In the genomic region with DNA sequence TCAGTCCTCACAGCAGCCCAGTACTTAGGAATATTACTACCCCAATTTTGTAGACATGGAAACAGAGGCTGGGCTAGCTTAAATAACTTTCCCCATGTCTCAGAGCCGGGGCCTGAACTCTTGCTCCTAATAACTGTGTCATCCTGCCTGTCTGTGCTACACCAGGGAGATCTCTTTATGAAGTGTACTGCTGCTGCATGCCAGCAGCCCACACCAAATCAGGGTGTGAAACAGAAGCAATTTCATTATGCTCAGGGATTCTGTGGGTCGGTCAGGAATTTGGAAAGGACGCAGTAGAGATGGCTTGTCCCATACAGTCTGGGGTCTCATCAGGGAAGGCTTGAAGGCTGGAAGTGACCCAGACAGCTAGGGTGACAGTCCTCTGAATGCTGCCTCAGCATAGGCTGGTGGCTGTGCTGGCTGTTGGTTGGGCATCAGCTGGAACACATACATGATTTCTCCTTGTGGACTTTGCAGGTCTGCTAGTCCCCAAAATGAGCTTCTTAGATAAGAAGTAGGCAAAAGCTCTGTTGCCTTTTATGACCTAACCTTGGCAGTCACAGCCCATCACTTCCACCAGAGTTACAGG, we compare ENCODE assay signal across 20 cellular contexts. TPM values are rescaled to one million over a fixed set of nuclear protein-coding genes. Genes with fewer than 3 reads are reported as not detected.
A peak's percentile ranks its signal among the peaks of the same experiment; 100 is the strongest.
DNase-seq lines count a peak whose midpoint lies in the region; ATAC-seq, FAIRE-seq and TF ChIP-seq lines count a peak whose summit lies in the region.
"Had no signal": no experiment of that assay in that cellular context is flagged by ENCODE, and none has a peak within 500 bp of the region (broad histone marks: within the 10 kb centered on the region; RNA-seq: fewer than 3 reads in every experiment).

No MANE protein-coding gene starts in this region.

- no peak for TF ChIP-seq RAD21 in HepG2 (CRISPR knock-in tag; IDR thresholded peaks at IDR 0.05)

- H3K4me3 Mint-ChIP-seq in activated naive CD4-positive, alpha-beta T cell treated with anti-CD3 and anti-CD28 coated beads, Interleukin-2, amount 50 U/mL, for 24 hours: no peak overlapping the region
- H3K4me3 Mint-ChIP-seq in activated naive CD4-positive, alpha-beta T cell treated with anti-CD3 and anti-CD28 coated beads, Interleukin-2, amount 10 ng/mL, durations not matched to agents 7 days and 5 days: no peak overlapping the region
- peak overlapping the region in 1 of 4 donors; percentile 5 for H3K4me3 Mint-ChIP-seq in CD4-positive, CD25-positive, alpha-beta regulatory T cell
- H3K4me3 Mint-ChIP-seq: HFFc6 had no signal

- BruUV-seq in Panc1 (replicated peaks; lab: Mats Ljungman, UMichigan) (no TSS peak), HepG2 (replicated peaks; lab: Mats Ljungman, UMichigan) (no TSS peak)

- no peak for TF ChIP-seq CTCF in Panc1 (IDR thresholded peaks at IDR 0.05)
- TF ChIP-seq CTCF in left ventricle myocardium inferior (IDR thresholded peaks at IDR 0.05; ENCODE audit: borderline replicate concordance): no peak
- no peak for TF ChIP-seq CTCF in HepG2 (CRISPR knock-in tag; IDR thresholded peaks at IDR 0.05)

- no peaks in the 10 kb centered on the region for H3K4me1 ChIP-seq in CD4-positive, CD25-positive, alpha-beta regulatory T cell (ENCODE audit: control insufficient read depth, insufficient read depth, low read length, poor library complexity, severe bottlenecking)
- H3K4me1 ChIP-seq in Panc1 (ENCODE audit: control insufficient read depth, insufficient read depth, low read length) (peaks cover 18% of the 10 kb centered on the region), left ventricle myocardium inferior (peaks cover 46% of the 10 kb centered on the region), HepG2 (ENCODE audit: insufficient read depth, low read length) (peaks cover 49% of the 10 kb centered on the region)

- peaks cover 69% of the 10 kb centered on the region for H3K36me3 ChIP-seq in CD4-positive, CD25-positive, alpha-beta regulatory T cell (ENCODE audit: control insufficient read depth, insufficient read depth, low read length)
- H3K36me3 ChIP-seq in Panc1 (ENCODE audit: control insufficient read depth, insufficient read depth, low read length): peaks cover 4% of the 10 kb centered on the region; the same call in 1 of the 2 replicates
- H3K36me3 ChIP-seq in left ventricle myocardium inferior: peaks cover 41% of the 10 kb centered on the region
- peaks cover 6 to 52% of the 10 kb centered on the region in 2 experiments for H3K36me3 ChIP-seq in HepG2 (replicated peaks in 1 of 2; ENCODE audit: control insufficient read depth in 1 of 2, insufficient read depth in 2 of 2, low read length in 2 of 2)

- no peak overlapping the region for H3K4me2 ChIP-seq in HepG2 (ENCODE audit: low read depth, low read length)

- no peak overlapping the region for H3K27ac ChIP-seq in CD4-positive, CD25-positive, alpha-beta regulatory T cell (ENCODE audit: insufficient read depth, low read length, poor library complexity, severe bottlenecking)
- H3K27ac ChIP-seq in Panc1 (ENCODE audit: low read length) (peak overlapping the region; percentile 72), left ventricle myocardium inferior (replicated peaks) (peak overlapping the region; percentile 37), HepG2 (ENCODE audit: extremely low read length, insufficient read depth, low read length) (no peak overlapping the region)

- intact Hi-C loops in Panc1 (cut with micrococcal nuclease; ENCODE audit: unreplicated experiment) (no loop called here), left ventricle myocardium inferior (cut with micrococcal nuclease) (no loop called here), HepG2 (cut with micrococcal nuclease; ENCODE audit: unreplicated experiment) (no loop called here)

- no peak for TF ChIP-seq POLR2A in HepG2 (IDR thresholded peaks at IDR 0.05; ENCODE audit: insufficient read depth in 1 of 2, low read depth in 2 of 2, low read length in 2 of 2)

- H3K36me3 Mint-ChIP-seq in activated naive CD4-positive, alpha-beta T cell treated with anti-CD3 and anti-CD28 coated beads, Interleukin-2, amount 50 U/mL, for 24 hours: peaks cover 45% of the 10 kb centered on the region
- H3K36me3 Mint-ChIP-seq in activated naive CD4-positive, alpha-beta T cell treated with anti-CD3 and anti-CD28 coated beads, Interleukin-2, amount 10 ng/mL, durations not matched to agents 7 days and 5 days: peaks cover 63% of the 10 kb centered on the region
- H3K36me3 Mint-ChIP-seq in CD4-positive, CD25-positive, alpha-beta regulatory T cell: peaks cover 74% of the 10 kb centered on the region

- TF ChIP-seq EP300 in HepG2 (IDR thresholded peaks at IDR 0.05; ENCODE audit: low read depth in 2 of 2, low read length in 2 of 2) (no peak), HepG2 (CRISPR knock-in tag; IDR thresholded peaks at IDR 0.05; ENCODE audit: borderline replicate concordance) (no peak)

- no peak overlapping the region for H3K4me3 ChIP-seq in CD4-positive, CD25-positive, alpha-beta regulatory T cell (ENCODE audit: low read depth, low read length)
- H3K4me3 ChIP-seq in Panc1 (ENCODE audit: low read depth in 2 of 2, low read length in 2 of 2): no peak overlapping the region
- H3K4me3 ChIP-seq in left ventricle myocardium inferior: no peak overlapping the region
- no peak overlapping the region for H3K4me3 ChIP-seq in HepG2 (replicated peaks in 1 of 3; ENCODE audit: insufficient read depth in 1 of 3, low read depth in 2 of 3, low read length in 3 of 3)

- H3K27ac Mint-ChIP-seq in activated naive CD4-positive, alpha-beta T cell treated with anti-CD3 and anti-CD28 coated beads, Interleukin-2, amount 50 U/mL, for 24 hours: peak overlapping the region; percentile 51
- no peak overlapping the region for H3K27ac Mint-ChIP-seq in activated naive CD4-positive, alpha-beta T cell treated with anti-CD3 and anti-CD28 coated beads, Interleukin-2, amount 10 ng/mL, durations not matched to agents 7 days and 5 days
- peak overlapping the region in 2 of 3 donors; percentile 25 to 68 for H3K27ac Mint-ChIP-seq in CD4-positive, CD25-positive, alpha-beta regulatory T cell
- H3K27ac Mint-ChIP-seq: HFFc6 had no signal

- H3K9ac ChIP-seq in HepG2 (ENCODE audit: insufficient read depth, low read depth, low read length): no peak overlapping the region

- 97% methylated on average over 3 of the region's 3 CpGs for WGBS in HepG2 (ENCODE audit: low lambda C conversion rate)

- H3K4me1 Mint-ChIP-seq in activated naive CD4-positive, alpha-beta T cell treated with anti-CD3 and anti-CD28 coated beads, Interleukin-2, amount 50 U/mL, for 24 hours: peaks cover 61% of the 10 kb centered on the region
- H3K4me1 Mint-ChIP-seq in activated naive CD4-positive, alpha-beta T cell treated with anti-CD3 and anti-CD28 coated beads, Interleukin-2, amount 10 ng/mL, durations not matched to agents 7 days and 5 days: peaks cover 3% of the 10 kb centered on the region
- peaks cover 8 to 74% (median 39%) of the 10 kb centered on the region in 4 donors for H3K4me1 Mint-ChIP-seq in CD4-positive, CD25-positive, alpha-beta regulatory T cell

- H3K9me3 ChIP-seq in CD4-positive, CD25-positive, alpha-beta regulatory T cell (ENCODE audit: control insufficient read depth in 2 of 2, low read length in 2 of 2): no peaks in the 10 kb centered on the region
- H3K9me3 ChIP-seq in Panc1 (ENCODE audit: control insufficient read depth, insufficient read depth, low read depth, low read length) (peaks cover 5% of the 10 kb centered on the region; the same call in 1 of the 2 replicates), left ventricle myocardium inferior (replicated peaks) (no peaks in the 10 kb centered on the region), HepG2 (ENCODE audit: low read length) (no peaks in the 10 kb centered on the region; the same call in 1 of the 2 replicates)

- H3K27me3 Mint-ChIP-seq in activated naive CD4-positive, alpha-beta T cell treated with anti-CD3 and anti-CD28 coated beads, Interleukin-2, amount 50 U/mL, for 24 hours: no peaks in the 10 kb centered on the region
- H3K27me3 Mint-ChIP-seq in activated naive CD4-positive, alpha-beta T cell treated with anti-CD3 and anti-CD28 coated beads, Interleukin-2, amount 10 ng/mL, durations not matched to agents 7 days and 5 days: no peaks in the 10 kb centered on the region
- H3K27me3 Mint-ChIP-seq in CD4-positive, CD25-positive, alpha-beta regulatory T cell: no peaks in the 10 kb centered on the region

- no peaks in the 10 kb centered on the region for H3K9me3 Mint-ChIP-seq in activated naive CD4-positive, alpha-beta T cell treated with anti-CD3 and anti-CD28 coated beads, Interleukin-2, amount 50 U/mL, for 24 hours
- no peaks in the 10 kb centered on the region for H3K9me3 Mint-ChIP-seq in activated naive CD4-positive, alpha-beta T cell treated with anti-CD3 and anti-CD28 coated beads, Interleukin-2, amount 10 ng/mL, durations not matched to agents 7 days and 5 days
- H3K9me3 Mint-ChIP-seq in CD4-positive, CD25-positive, alpha-beta regulatory T cell: no peaks in the 10 kb centered on the region
- H3K9me3 Mint-ChIP-seq: HFFc6 had no signal

- no peak overlapping the region for H2AFZ ChIP-seq in HepG2 (ENCODE audit: low read length)

- H4K20me1 ChIP-seq in HepG2 (ENCODE audit: insufficient read depth, low read length): no peaks in the 10 kb centered on the region; the same call in 1 of the 2 replicates

- peaks cover 78% of the 10 kb centered on the region for H3K79me2 ChIP-seq in HepG2 (ENCODE audit: insufficient read depth, low read length)

- POLR2A ChIA-PET in Panc1 (lab: Charles Lee) (no interaction called here), HepG2 (lab: Yijun Ruan, JAX) (no interaction called here)

- no peak for DNase-seq in activated naive CD4-positive, alpha-beta T cell treated with anti-CD3 and anti-CD28 coated beads, Interleukin-2, amount 10 ng/mL, durations not matched to agents 7 days and 5 days
- DNase-seq in CD4-positive, CD25-positive, alpha-beta regulatory T cell: no peak
- DNase-seq in Panc1 (ENCODE audit: low read depth, low spot score): no peak
- DNase-seq in left ventricle myocardium inferior: no peak
- DNase-seq in HepG2 (ENCODE audit: low spot score): no peak
- DNase-seq in GM19238 (ENCODE audit: insufficient read length, low spot score): no peak
- no peak for DNase-seq in T1000 (lab: John Stamatoyannopoulos, UW)
- DNase-seq: DMS79, HFFc6, Karpas-422, NCI-H1417 treated with DMSO at 0.1 percent for 48 hours, NCI-H1930, NCI-H345, NCI-H524 treated with DMSO at 0.1 percent for 48 hours, RPMI8226 had no signal

- CTCF ChIA-PET in activated naive CD4-positive, alpha-beta T cell treated with anti-CD3 and anti-CD28 coated beads, Interleukin-2, amount 10 ng/mL, durations not matched to agents 7 days and 5 days (lab: Charles Lee): no interaction called here
- CTCF ChIA-PET in Panc1 (lab: Charles Lee) (interaction anchor here (0.5 to 1.1 kb wide), 2 partner anchors 10 to 72 kb away, joined by 3 to 4 read pairs; no protein-coding TSS in a partner anchor), HepG2 (lab: Yijun Ruan, JAX; ENCODE audit: low intra/inter-chr PET ratio, low total read pairs) (no interaction called here)

- no peak for ATAC-seq in CD4-positive, CD25-positive, alpha-beta regulatory T cell (ENCODE audit: low read depth in 2 of 2)
- ATAC-seq in Panc1 (no peak), HepG2 (no peak)

- no peak for FAIRE-seq in HepG2 (lab: Jason Lieb, UNC)
- FAIRE-seq: A204.1, D721Med, GM12892, H54 had no signal

- no peaks in the 10 kb centered on the region for H3K27me3 ChIP-seq in CD4-positive, CD25-positive, alpha-beta regulatory T cell (ENCODE audit: control insufficient read depth, insufficient read depth, low read length)
- no peaks in the 10 kb centered on the region for H3K27me3 ChIP-seq in Panc1 (ENCODE audit: control insufficient read depth, insufficient read depth, low read length)
- no peaks in the 10 kb centered on the region for H3K27me3 ChIP-seq in left ventricle myocardium inferior (ENCODE audit: low read depth)
- no peaks in the 10 kb centered on the region for H3K27me3 ChIP-seq in HepG2 (ENCODE audit: control insufficient read depth in 1 of 2, insufficient read depth in 2 of 2, low read length in 2 of 2)

- in situ Hi-C loops in Panc1 (cut with HindIII; ENCODE audit: low pct_unique_long_range_greater_than_20kb, low sequenced_read_pairs) (no loop called here), HepG2 (cut with HindIII; ENCODE audit: extremely low pct_ligation_motif_present, low pct_unique_long_range_greater_than_20kb) (no loop called here)

RNA-seq across cellular contexts. Expression of gene ZNF507, which starts 22.6 kb away (rescaled TPM):
- 32.1 TPM for total RNA-seq in CD4-positive, CD25-positive, alpha-beta regulatory T cell
- 1 to 10 TPM; 5.6 to 7.5 (median 6.0) TPM for polyA plus RNA-seq in CD4-positive, CD25-positive, alpha-beta regulatory T cell
- total RNA-seq in Panc1 (2021; ENCODE audit: unreplicated experiment) (28.3 TPM), left ventricle myocardium inferior (17.7 TPM), HepG2 (2016; rRNA removed; fragmentation: Illumina TruSeq; extraction: Trizol) (7.3 and 16.4 TPM in 2 replicates)
- 9.3 TPM for polyA plus RNA-seq in Panc1 (2012; ENCODE audit: insufficient read length)
- 1.8 TPM in 2 replicates for total RNA-seq in HepG2 (2016; cell fraction: cytosol; rRNA removed; fragmentation: Illumina TruSeq; extraction: Trizol; ENCODE audit: low read depth)
- total RNA-seq in HepG2 (2016; cell fraction: insoluble cytoplasmic fraction; rRNA removed; fragmentation: Illumina TruSeq; extraction: Trizol): 6.3 and 13.8 TPM in 2 replicates
- 5.9 and 7.7 TPM in 2 replicates for total RNA-seq in HepG2 (2016; cell fraction: membrane; rRNA removed; fragmentation: Illumina TruSeq; extraction: Trizol)
- total RNA-seq in HepG2 (2016; cell fraction: nucleus; rRNA removed; fragmentation: Illumina TruSeq; extraction: Trizol): 17.9 and 18.0 TPM in 2 replicates
- 9.3 and 10.9 TPM in 2 replicates for polyA plus RNA-seq in HepG2 (2011; rRNA removed)
- 4.4 and 7.4 TPM in 2 replicates for polyA plus RNA-seq in HepG2 (2011; cell fraction: cytosol; rRNA removed)
- 9.6 and 11.6 TPM in 2 replicates for polyA plus RNA-seq in HepG2 (2011; cell fraction: nucleus; rRNA removed)
- polyA plus RNA-seq in HepG2 (2012): 8.5 and 10.8 TPM in 2 replicates
- polyA plus RNA-seq in HepG2 (2016; cell fraction: cytosol; fragmentation: Illumina TruSeq; extraction: Trizol; ENCODE audit: low read depth): 0.23 and 0.26 TPM in 2 replicates
- polyA plus RNA-seq in HepG2 (2016; cell fraction: insoluble cytoplasmic fraction; fragmentation: Illumina TruSeq; extraction: Trizol; ENCODE audit: low read depth): 12.0 TPM in 2 replicates
- 1.4 and 1.5 TPM in 2 replicates for polyA plus RNA-seq in HepG2 (2016; cell fraction: membrane; fragmentation: Illumina TruSeq; extraction: Trizol; ENCODE audit: low read depth)
- polyA plus RNA-seq in HepG2 (2016; cell fraction: nucleus; fragmentation: Illumina TruSeq; extraction: Trizol; ENCODE audit: insufficient read depth, low read depth): 20.3 and 21.4 TPM in 2 replicates
- polyA minus RNA-seq in HepG2 (2011; rRNA and poly(A)+ RNA removed; ENCODE audit: low replicate concordance): 8.0 and 18.6 TPM in 2 replicates
- polyA minus RNA-seq in HepG2 (2011; cell fraction: cytosol; rRNA and poly(A)+ RNA removed): 8.3 and 12.6 TPM in 2 replicates
- polyA minus RNA-seq in HepG2 (2011; cell fraction: nucleus; rRNA and poly(A)+ RNA removed): 38.0 and 39.0 TPM in 2 replicates

RNA-seq across cellular contexts. Expression of gene DPY19L3, which starts 37.5 kb away (rescaled TPM):
- 17.4 TPM for total RNA-seq in CD4-positive, CD25-positive, alpha-beta regulatory T cell
- polyA plus RNA-seq in CD4-positive, CD25-positive, alpha-beta regulatory T cell: 1 to 10 TPM; 4.5 to 6.4 (median 5.7) TPM
- total RNA-seq in Panc1 (2021; ENCODE audit: unreplicated experiment): 27.8 TPM
- polyA plus RNA-seq in Panc1 (2012; ENCODE audit: insufficient read length): 15.3 TPM
- 5.2 TPM for total RNA-seq in left ventricle myocardium inferior
- total RNA-seq in HepG2 (2016; rRNA removed; fragmentation: Illumina TruSeq; extraction: Trizol): 9.8 and 25.2 TPM in 2 replicates
- 1.6 and 2.4 TPM in 2 replicates for total RNA-seq in HepG2 (2016; cell fraction: cytosol; rRNA removed; fragmentation: Illumina TruSeq; extraction: Trizol; ENCODE audit: low read depth)
- total RNA-seq in HepG2 (2016; cell fraction: insoluble cytoplasmic fraction; rRNA removed; fragmentation: Illumina TruSeq; extraction: Trizol): 11.2 and 21.8 TPM in 2 replicates
- 5.2 and 5.7 TPM in 2 replicates for total RNA-seq in HepG2 (2016; cell fraction: membrane; rRNA removed; fragmentation: Illumina TruSeq; extraction: Trizol)
- 53.6 and 61.6 TPM in 2 replicates for total RNA-seq in HepG2 (2016; cell fraction: nucleus; rRNA removed; fragmentation: Illumina TruSeq; extraction: Trizol)
- polyA plus RNA-seq in HepG2 (2011; rRNA removed): 21.6 and 22.9 TPM in 2 replicates
- 14.4 and 15.5 TPM in 2 replicates for polyA plus RNA-seq in HepG2 (2011; cell fraction: cytosol; rRNA removed)
- 117 and 122 TPM in 2 replicates for polyA plus RNA-seq in HepG2 (2011; cell fraction: nucleus; rRNA removed)
- 15.6 and 16.7 TPM in 2 replicates for polyA plus RNA-seq in HepG2 (2012)
- 0.78 and 0.86 TPM in 2 replicates for polyA plus RNA-seq in HepG2 (2016; cell fraction: cytosol; fragmentation: Illumina TruSeq; extraction: Trizol; ENCODE audit: low read depth)
- 7.6 and 8.8 TPM in 2 replicates for polyA plus RNA-seq in HepG2 (2016; cell fraction: insoluble cytoplasmic fraction; fragmentation: Illumina TruSeq; extraction: Trizol; ENCODE audit: low read depth)
- polyA plus RNA-seq in HepG2 (2016; cell fraction: membrane; fragmentation: Illumina TruSeq; extraction: Trizol; ENCODE audit: low read depth): 3.2 and 3.3 TPM in 2 replicates
- 60.1 and 76.3 TPM in 2 replicates for polyA plus RNA-seq in HepG2 (2016; cell fraction: nucleus; fragmentation: Illumina TruSeq; extraction: Trizol; ENCODE audit: insufficient read depth, low read depth)
- 25.0 and 30.6 TPM in 2 replicates for polyA minus RNA-seq in HepG2 (2011; rRNA and poly(A)+ RNA removed; ENCODE audit: low replicate concordance)
- polyA minus RNA-seq in HepG2 (2011; cell fraction: cytosol; rRNA and poly(A)+ RNA removed): 22.8 and 24.8 TPM in 2 replicates
- polyA minus RNA-seq in HepG2 (2011; cell fraction: nucleus; rRNA and poly(A)+ RNA removed): 128 and 146 TPM in 2 replicates

Comparison
In these comparisons a context has a peak if more than half of its experiments do, and no peak if none do; other contexts are left out.
1. H3K27ac ChIP-seq: peak in Panc1 (single experiment) and left ventricle myocardium inferior (single experiment); none in CD4-positive, CD25-positive, alpha-beta regulatory T cell (single experiment) and HepG2 (single experiment).